ENCODE assay signal across 12 cellular contexts in genomic region chr11:5922749-5923426, GRCh38. TPM values are rescaled to one million over a fixed set of nuclear protein-coding genes. Genes with fewer than 3 reads are reported as not detected.
A peak's percentile ranks its signal among the peaks of the same experiment; 100 is the strongest.
DNase-seq lines count a peak whose midpoint lies in the region; ATAC-seq and TF ChIP-seq lines count a peak whose summit lies in the region.
"Had no signal": no experiment of that assay in that cellular context is flagged by ENCODE, and none has a peak within 500 bp of the region (broad histone marks: within the 10 kb centered on the region; RNA-seq: fewer than 3 reads in every experiment).

No MANE protein-coding gene starts in this region.

- H3K9me2 ChIP-seq in PC-3 (replicated peaks; ENCODE audit: low read length) = no peaks in the 10 kb centered on the region

- H3K9me3 ChIP-seq in PC-3 (ENCODE audit: low read length) (no peaks in the 10 kb centered on the region), suprapubic skin (peaks cover 5% of the 10 kb centered on the region), HAP-1 (no peaks in the 10 kb centered on the region)

- H3K4me3 Mint-ChIP-seq in activated naive CD4-positive, alpha-beta T cell treated with anti-CD3 and anti-CD28 coated beads for 36 hours = no peak overlapping the region
- no peak overlapping the region for H3K4me3 Mint-ChIP-seq in stimulated activated effector memory CD8-positive, alpha-beta T cell treated with anti-CD3 and anti-CD28 coated beads, Interleukin-12 subunit alpha, Interleukin-12 subunit beta, amount 100 ng/mL, for 72 hours

- H3F3A ChIP-seq in PC-3 (ENCODE audit: low read length, unreplicated experiment) = no peaks in the 10 kb centered on the region

- no peaks in the 10 kb centered on the region for H3K27me3 Mint-ChIP-seq in activated naive CD4-positive, alpha-beta T cell treated with anti-CD3 and anti-CD28 coated beads for 36 hours (ENCODE audit: low read depth)

- no peak overlapping the region for H2AFZ ChIP-seq in PC-3 (ENCODE audit: low read length)

- TF ChIP-seq EP300 in suprapubic skin (IDR thresholded peaks at IDR 0.05) = no peak

- no peaks in the 10 kb centered on the region for H3K36me3 Mint-ChIP-seq in activated naive CD4-positive, alpha-beta T cell treated with anti-CD3 and anti-CD28 coated beads for 36 hours (ENCODE audit: low read depth)
- H3K36me3 Mint-ChIP-seq in stimulated activated effector memory CD8-positive, alpha-beta T cell treated with anti-CD3 and anti-CD28 coated beads, Interleukin-12 subunit alpha, Interleukin-12 subunit beta, amount 100 ng/mL, for 72 hours = no peaks in the 10 kb centered on the region

- H3K79me2 ChIP-seq in PC-3 (ENCODE audit: low read length) = no peaks in the 10 kb centered on the region

- H3K27ac ChIP-seq in PC-3 (ENCODE audit: low read length) (no peak overlapping the region), suprapubic skin (no peak overlapping the region)
- H3K27ac ChIP-seq: C4-2B, HL-60 had no signal

- H4K20me1 ChIP-seq in PC-3 (ENCODE audit: low read length) = no peaks in the 10 kb centered on the region

- H3K27me3 ChIP-seq in PC-3 (ENCODE audit: low read length) (no peaks in the 10 kb centered on the region), suprapubic skin (no peaks in the 10 kb centered on the region), HAP-1 (ENCODE audit: low read depth) (no peaks in the 10 kb centered on the region)

- H3K36me3 ChIP-seq in PC-3 (ENCODE audit: low read depth, low read length) = no peaks in the 10 kb centered on the region
- H3K36me3 ChIP-seq in suprapubic skin = no peaks in the 10 kb centered on the region
- H3K36me3 ChIP-seq in HAP-1 (replicated peaks) = no peaks in the 10 kb centered on the region

- no peak overlapping the region for H3K27ac Mint-ChIP-seq in activated naive CD4-positive, alpha-beta T cell treated with anti-CD3 and anti-CD28 coated beads for 36 hours
- H3K27ac Mint-ChIP-seq in stimulated activated effector memory CD8-positive, alpha-beta T cell treated with anti-CD3 and anti-CD28 coated beads, Interleukin-12 subunit alpha, Interleukin-12 subunit beta, amount 100 ng/mL, for 72 hours = no peak overlapping the region

- no peaks in the 10 kb centered on the region for H3K4me1 Mint-ChIP-seq in activated naive CD4-positive, alpha-beta T cell treated with anti-CD3 and anti-CD28 coated beads for 36 hours (ENCODE audit: low read depth)
- no peaks in the 10 kb centered on the region for H3K4me1 Mint-ChIP-seq in stimulated activated effector memory CD8-positive, alpha-beta T cell treated with anti-CD3 and anti-CD28 coated beads, Interleukin-12 subunit alpha, Interleukin-12 subunit beta, amount 100 ng/mL, for 72 hours

- no peak overlapping the region for H3K9ac ChIP-seq in PC-3 (ENCODE audit: low read length)

- BruUV-seq in PC-3 (replicated peaks; lab: Mats Ljungman, UMichigan) = no TSS peak

- TF ChIP-seq CTCF in PC-3 (conservative IDR thresholded peaks at IDR 0.05; ENCODE audit: low read depth, low read length) = no peak
- TF ChIP-seq CTCF in suprapubic skin (IDR thresholded peaks at IDR 0.05) = no peak

- H3K4me2 ChIP-seq in PC-3 (ENCODE audit: low read length) = no peak overlapping the region

- no peak for TF ChIP-seq POLR2A in suprapubic skin (IDR thresholded peaks at IDR 0.05)

- intact Hi-C loops in activated naive CD4-positive, alpha-beta T cell treated with anti-CD3 and anti-CD28 coated beads for 36 hours (cut with micrococcal nuclease) = no loop called here
- intact Hi-C loops in PC-3 (cut with micrococcal nuclease) = no loop called here

- peaks cover 9% of the 10 kb centered on the region for H3K9me3 Mint-ChIP-seq in activated naive CD4-positive, alpha-beta T cell treated with anti-CD3 and anti-CD28 coated beads for 36 hours
- H3K9me3 Mint-ChIP-seq in stimulated activated effector memory CD8-positive, alpha-beta T cell treated with anti-CD3 and anti-CD28 coated beads, Interleukin-12 subunit alpha, Interleukin-12 subunit beta, amount 100 ng/mL, for 72 hours = peaks cover 3% of the 10 kb centered on the region

- POLR2A ChIA-PET in PC-3 (lab: Charles Lee; ENCODE audit: unreplicated experiment) = no interaction called here

- CTCF ChIA-PET in activated naive CD4-positive, alpha-beta T cell treated with anti-CD3 and anti-CD28 coated beads for 36 hours (lab: Charles Lee) = no interaction called here
- CTCF ChIA-PET in PC-3 (lab: Charles Lee) = no interaction called here

- H3K4me1 ChIP-seq in PC-3 (ENCODE audit: insufficient read depth, low read length) (no peaks in the 10 kb centered on the region), suprapubic skin (no peaks in the 10 kb centered on the region), HAP-1 (no peaks in the 10 kb centered on the region)

- H3K4me3 ChIP-seq in PC-3 (ENCODE audit: low read length) = no peak overlapping the region
- H3K4me3 ChIP-seq in suprapubic skin = no peak overlapping the region
- H3K4me3 ChIP-seq in HAP-1 = no peak overlapping the region

- in situ Hi-C loops in HAP-1 (cut with MboI; ENCODE audit: low sequenced_read_pairs) = no loop called here

- DNase-seq in activated naive CD4-positive, alpha-beta T cell treated with anti-CD3 and anti-CD28 coated beads for 36 hours = peak; percentile 71
- DNase-seq in activated naive CD4-positive, alpha-beta T cell (lab: John Stamatoyannopoulos, UW) = no peak
- DNase-seq in PC-3 (peak; percentile 35), iPS-NIHi7 (ENCODE audit: extremely low spot score) (no peak), suprapubic skin (ENCODE audit: low spot score in 2 of 2) (no peak), HAP-1 (ENCODE audit: low spot score in 2 of 2) (no peak)
- DNase-seq in stimulated activated effector memory CD8-positive, alpha-beta T cell treated with anti-CD3 and anti-CD28 coated beads, Interleukin-12 subunit alpha, Interleukin-12 subunit beta, amount 100 ng/mL, for 72 hours (ENCODE audit: low spot score in 2 of 2) = no peak
- DNase-seq: RPMI8226 had no signal

- WGBS in suprapubic skin = 76% methylated on average over 2 of the region's 2 CpGs

- peak; percentile 90 for ATAC-seq in HG02852 (IDR thresholded peaks at IDR 0.05; ENCODE audit: unreplicated experiment)
- ATAC-seq in PC-3 = no peak
- ATAC-seq in stimulated activated effector memory CD8-positive, alpha-beta T cell treated with anti-CD3 and anti-CD28 coated beads, Interleukin-12 subunit alpha, Interleukin-12 subunit beta, amount 100 ng/mL, for 72 hours = peak; percentile 94

RNA-seq across cellular contexts. Expression of gene OR56A3, which starts 19.2 kb away (rescaled TPM):
- not detected for total RNA-seq in activated naive CD4-positive, alpha-beta T cell treated with anti-CD3 and anti-CD28 coated beads for 36 hours
- total RNA-seq in PC-3 (2014; rRNA removed) (not detected in 2 replicates), suprapubic skin (not detected)
- total RNA-seq: osteoblast had no signal

RNA-seq across cellular contexts. Expression of gene OR52E5, which starts 29.9 kb away (rescaled TPM):
- not detected for total RNA-seq in activated naive CD4-positive, alpha-beta T cell treated with anti-CD3 and anti-CD28 coated beads for 36 hours
- total RNA-seq in PC-3 (2014; rRNA removed) (not detected in 2 replicates), suprapubic skin (not detected)
- total RNA-seq: osteoblast had no signal

RNA-seq across cellular contexts. Expression of gene OR52E4, which starts 42.5 kb away (rescaled TPM):
- total RNA-seq in activated naive CD4-positive, alpha-beta T cell treated with anti-CD3 and anti-CD28 coated beads for 36 hours = not detected
- total RNA-seq in PC-3 (2014; rRNA removed) (not detected in 2 replicates), suprapubic skin (not detected)
- total RNA-seq: osteoblast had no signal

RNA-seq across cellular contexts. Expression of gene OR56A5, which starts 45.4 kb away (rescaled TPM):
- not detected for total RNA-seq in activated naive CD4-positive, alpha-beta T cell treated with anti-CD3 and anti-CD28 coated beads for 36 hours
- total RNA-seq in PC-3 (2014; rRNA removed) = not detected in 2 replicates
- total RNA-seq in suprapubic skin = not detected
- total RNA-seq: osteoblast had no signal

Comparison
In these comparisons a context has a peak if more than half of its experiments do, and no peak if none do; other contexts are left out.
1. DNase-seq: peak in activated naive CD4-positive, alpha-beta T cell treated with anti-CD3 and anti-CD28 coated beads for 36 hours (single experiment) and PC-3 (single experiment); none in activated naive CD4-positive, alpha-beta T cell (0 of 4), stimulated activated effector memory CD8-positive, alpha-beta T cell treated with anti-CD3 and anti-CD28 coated beads, Interleukin-12 subunit alpha, Interleukin-12 subunit beta, amount 100 ng/mL, for 72 hours (0 of 2), iPS-NIHi7 (single experiment), suprapubic skin (0 of 2) and HAP-1 (0 of 2).